32 cellular contexts compared by ENCODE assay signal in genomic region chr1:175862418-175862817, GRCh38.
"Had no signal": no experiment of that assay in that cellular context is flagged by ENCODE, and none has a peak within 500 bp of the region (broad histone marks: within the 10 kb centered on the region; RNA-seq: fewer than 3 reads in every experiment).

No MANE protein-coding gene starts in this region.

- H3K27me3 Mint-ChIP-seq: activated naive CD8-positive, alpha-beta T cell had no signal

- ATAC-seq: activated T-cell treated with anti-CD3 and anti-CD28 coated beads, Interleukin-2, amount 50 U/mL, for 4 hours; activated T-helper 17 cell treated with anti-CD3 and anti-CD28 coated beads, Interleukin-2, amount 50 U/mL, for 72 hours; Panc1; Right ventricle myocardium inferior; T-cell had no signal

- DNase-seq: activated B cell treated with CpG ODN at 0.5 μM for 24 hours; activated CD4-positive, alpha-beta T cell treated with anti-CD3 and anti-CD28 coated beads for 1 hour; activated CD4-positive, alpha-beta T cell treated with anti-CD3 and anti-CD28 coated beads, Interleukin-2, amount 10 ng/mL, durations not matched to agents 24 days and 14 days; activated CD4-positive, alpha-beta T cell treated with anti-CD3 and anti-CD28 coated beads, Interleukin-2, amount 50 U/mL, for 48 hours; activated CD8-positive, alpha-beta memory T cell treated with anti-CD3 and anti-CD28 coated beads for 24 hours; activated gamma-delta T cell; activated naive CD4-positive, alpha-beta T cell treated with anti-CD3 and anti-CD28 coated beads for 36 hours; activated T-cell treated with anti-CD3 and anti-CD28 coated beads, Interleukin-2, amount 50 U/mL, for 4 hours; amygdala; brain microvascular endothelial cell; Kasumi-1; KBM-7; NCI-H1105 treated with DMSO at 0.1 percent for 48 hours; NCI-H1436 treated with DMSO at 0.1 percent for 48 hours; NCI-H187; NCI-H2081 treated with DMSO at 0.1 percent for 48 hours; NCI-H2171; NCI-H2227 treated with DMSO at 0.1 percent for 48 hours; NCI-H446 treated with DMSO at 0.1 percent for 48 hours; NCI-H526 treated with DMSO at 0.1 percent for 48 hours; NK-92 treated with Interleukin-12 subunit alpha and Interleukin-12 subunit beta, amount 100 ng/mL, for 24 hours; OCI-M1; RPMI8226; T-cell; T-helper 2 cell; T1000 had no signal

- H3K4me1 Mint-ChIP-seq: activated B cell treated with CpG ODN at 0.5 μM for 24 hours; activated CD4-positive, alpha-beta T cell treated with anti-CD3 and anti-CD28 coated beads, Interleukin-2, amount 10 ng/mL, durations not matched to agents 24 days and 14 days; activated T-helper 17 cell treated with anti-CD3 and anti-CD28 coated beads, Interleukin-2, amount 50 U/mL, for 72 hours; T-cell had no signal

- H3K36me3 ChIP-seq: brain microvascular endothelial cell, cardiac muscle cell had no signal

- H3K27me3 ChIP-seq: brain microvascular endothelial cell, cardiac muscle cell had no signal

- H3K27ac Mint-ChIP-seq: activated B cell treated with CpG ODN at 0.5 μM for 24 hours; activated CD4-positive, alpha-beta T cell treated with anti-CD3 and anti-CD28 coated beads, Interleukin-2, amount 10 ng/mL, durations not matched to agents 24 days and 14 days; activated naive CD4-positive, alpha-beta T cell treated with anti-CD3 and anti-CD28 coated beads for 36 hours; activated naive CD8-positive, alpha-beta T cell; activated T-helper 17 cell treated with anti-CD3 and anti-CD28 coated beads, Interleukin-2, amount 50 U/mL, for 72 hours; T-cell had no signal

- H3K27ac ChIP-seq: brain microvascular endothelial cell, cardiac muscle cell, SK-N-MC had no signal

- H3K4me3 ChIP-seq: cardiac muscle cell, SK-N-MC had no signal

- H3K36me3 Mint-ChIP-seq: activated naive CD8-positive, alpha-beta T cell; T-cell had no signal

- H3K4me3 Mint-ChIP-seq: activated B cell treated with CpG ODN at 0.5 μM for 24 hours; activated CD4-positive, alpha-beta T cell treated with anti-CD3 and anti-CD28 coated beads, Interleukin-2, amount 10 ng/mL, durations not matched to agents 24 days and 14 days; activated naive CD4-positive, alpha-beta T cell treated with anti-CD3 and anti-CD28 coated beads for 36 hours; activated naive CD8-positive, alpha-beta T cell; activated T-cell treated with anti-CD3 and anti-CD28 coated beads, Interleukin-2, amount 50 U/mL, for 4 hours; activated T-helper 17 cell treated with anti-CD3 and anti-CD28 coated beads, Interleukin-2, amount 50 U/mL, for 72 hours; T-cell had no signal

- H3K9me3 Mint-ChIP-seq: activated B cell treated with CpG ODN at 0.5 μM for 24 hours; activated CD4-positive, alpha-beta T cell treated with anti-CD3 and anti-CD28 coated beads, Interleukin-2, amount 10 ng/mL, durations not matched to agents 24 days and 14 days; activated naive CD4-positive, alpha-beta T cell treated with anti-CD3 and anti-CD28 coated beads for 36 hours; activated T-cell treated with anti-CD3 and anti-CD28 coated beads, Interleukin-2, amount 50 U/mL, for 4 hours; activated T-helper 17 cell treated with anti-CD3 and anti-CD28 coated beads, Interleukin-2, amount 50 U/mL, for 72 hours; T-cell had no signal
